Comparison of ENCODE assay signal across 8 cellular contexts in genomic region chr2:24792542-24792873, GRCh38. TPM values are rescaled to one million over a fixed set of nuclear protein-coding genes. Genes with fewer than 3 reads are reported as not detected.
A peak's percentile ranks its signal among the peaks of the same experiment; 100 is the strongest.
DNase-seq lines count a peak whose midpoint lies in the region; ATAC-seq and TF ChIP-seq lines count a peak whose summit lies in the region.

No MANE protein-coding gene starts in this region.

- H3K9me3 ChIP-seq in BE2C, result no peaks in the 10 kb centered on the region
- H3K9me3 ChIP-seq in naive thymus-derived CD4-positive, alpha-beta T cell (ENCODE audit: control insufficient read depth in 2 of 3, low read length in 3 of 3), result no peaks in the 10 kb centered on the region

- H3K9me3 Mint-ChIP-seq in IgD-negative memory B cell (no peaks in the 10 kb centered on the region), chondrocyte (ENCODE audit: low read depth) (no peaks in the 10 kb centered on the region)
- peaks cover 0 to 4% (median 0%) of the 10 kb centered on the region in 11 donors for H3K9me3 Mint-ChIP-seq in naive thymus-derived CD4-positive, alpha-beta T cell

- TF ChIP-seq CTCF in BE2C (IDR thresholded peaks at IDR 0.05; ENCODE audit: low read depth, low read length) (no peak), chondrocyte (IDR thresholded peaks at IDR 0.05) (no peak)

- H3K36me3 Mint-ChIP-seq in IgD-negative memory B cell (peaks cover 2% of the 10 kb centered on the region), chondrocyte (ENCODE audit: low read depth) (peaks cover 8% of the 10 kb centered on the region)
- peaks cover 0 to 27% (median 10%) of the 10 kb centered on the region in 5 donors for H3K36me3 Mint-ChIP-seq in naive thymus-derived CD4-positive, alpha-beta T cell

- H3K4me1 ChIP-seq in BE2C, result no peaks in the 10 kb centered on the region
- H3K4me1 ChIP-seq in naive thymus-derived CD4-positive, alpha-beta T cell (ENCODE audit: control insufficient read depth in 2 of 2, insufficient read depth in 2 of 2, low read length in 2 of 2), result peaks cover 6 to 10% of the 10 kb centered on the region in 2 donors

- H3K27me3 Mint-ChIP-seq in IgD-negative memory B cell (no peaks in the 10 kb centered on the region), chondrocyte (ENCODE audit: low read depth) (no peaks in the 10 kb centered on the region)
- no peaks in the 10 kb centered on the region for H3K27me3 Mint-ChIP-seq in naive thymus-derived CD4-positive, alpha-beta T cell

- no peaks in the 10 kb centered on the region for H3K27me3 ChIP-seq in BE2C
- H3K27me3 ChIP-seq in naive thymus-derived CD4-positive, alpha-beta T cell (ENCODE audit: control insufficient read depth in 2 of 2, insufficient read depth in 2 of 2, low read length in 2 of 2), result no peaks in the 10 kb centered on the region

- CTCF ChIA-PET in naive thymus-derived CD4-positive, alpha-beta T cell (lab: Charles Lee), result interaction anchor here (1.7 kb wide), 1 partner anchor 35 kb away, joined by 4 read pairs; no protein-coding TSS in a partner anchor

- H3K4me3 ChIP-seq in BE2C (ENCODE audit: low read depth, low read length), result peak overlapping the region; percentile 83
- peak overlapping the region; percentile 97 for H3K4me3 ChIP-seq in naive thymus-derived CD4-positive, alpha-beta T cell (ENCODE audit: low read length)

- H3K4me1 Mint-ChIP-seq in IgD-negative memory B cell (peaks cover 16 to 19% (median 16%) of the 10 kb centered on the region in 3 donors), chondrocyte (ENCODE audit: low read depth) (peaks cover 26% of the 10 kb centered on the region)
- peaks cover 5 to 47% (median 20%) of the 10 kb centered on the region in 7 donors for H3K4me1 Mint-ChIP-seq in naive thymus-derived CD4-positive, alpha-beta T cell

- POLR2A ChIA-PET in naive thymus-derived CD4-positive, alpha-beta T cell (lab: Charles Lee), result interaction anchor here (0.8 to 1.8 kb wide), 11 partner anchors 9 to 852 kb away, joined by 3 to 7 read pairs (median 4); partner anchors contain the start of genes ITSN2, NCOA1, SF3B6 and UBXN2A

- peak overlapping the region; percentile 96 for H3K27ac ChIP-seq in naive thymus-derived CD4-positive, alpha-beta T cell (ENCODE audit: low read depth, low read length)

- peaks cover 24% of the 10 kb centered on the region for H3K36me3 ChIP-seq in BE2C
- H3K36me3 ChIP-seq in naive thymus-derived CD4-positive, alpha-beta T cell (ENCODE audit: control insufficient read depth in 2 of 3, insufficient read depth in 3 of 3, low read length in 3 of 3), result peaks cover 0 to 5% (median 0%) of the 10 kb centered on the region in 3 experiments

- intact Hi-C loops in naive thymus-derived CD4-positive, alpha-beta T cell (cut with micrococcal nuclease), result loop anchor here (1.0 to 10.0 kb wide), 7 partner anchors 35 to 1086 kb away; partner anchors contain the start of genes ADCY3 (in 2 of the 2), ASXL2 (in 2 of the 2), DTNB (in 1 of the 2) and EFR3B (in 1 of the 2)

- H3K27ac Mint-ChIP-seq in IgD-negative memory B cell, result peak overlapping the region; percentile 99 to 100 (median 99)
- H3K27ac Mint-ChIP-seq in chondrocyte (ENCODE audit: unreplicated experiment), result peak overlapping the region; percentile 99
- H3K27ac Mint-ChIP-seq in naive thymus-derived CD4-positive, alpha-beta T cell, result peak overlapping the region; percentile 99 to 100 (median 99)

- ATAC-seq in naive thymus-derived CD4-positive, alpha-beta T cell, result no peak

- DNase-seq in BE2C (no peak), chondrocyte (ENCODE audit: low spot score) (no peak), COR-L47 (lab: John Stamatoyannopoulos, UW) (no peak), NCI-H524 (lab: John Stamatoyannopoulos, UW) (no peak), NCI-H187 treated with DMSO at 0.1 percent for 48 hours (lab: John Stamatoyannopoulos, UW) (no peak)
- no peak for DNase-seq in naive thymus-derived CD4-positive, alpha-beta T cell
- DNase-seq in central memory CD4-positive, alpha-beta T cell, result no peak

- H3K4me3 Mint-ChIP-seq in IgD-negative memory B cell, result peak overlapping the region; percentile 97 to 100 (median 100)
- peak overlapping the region; percentile 97 for H3K4me3 Mint-ChIP-seq in chondrocyte (ENCODE audit: unreplicated experiment)
- H3K4me3 Mint-ChIP-seq in naive thymus-derived CD4-positive, alpha-beta T cell, result peak overlapping the region; percentile 95 to 100 (median 98)

RNA-seq across cellular contexts. Expression of gene PTRHD1, which starts 0.7 kb away (rescaled TPM):
- polyA plus RNA-seq in BE2C (2012; ENCODE audit: insufficient read depth, insufficient read length, low read depth), result 25.1 TPM
- 69.9 TPM for polyA plus RNA-seq in IgD-negative memory B cell
- 31.0 to 32.5 TPM (median 32.0 TPM) in 3 replicates for total RNA-seq in chondrocyte
- 10 to 100 TPM; 14.3 to 31.5 (median 17.1) TPM for total RNA-seq in naive thymus-derived CD4-positive, alpha-beta T cell
- 10 to 100 TPM; 25.0 to 40.8 TPM for polyA plus RNA-seq in naive thymus-derived CD4-positive, alpha-beta T cell

RNA-seq across cellular contexts. Expression of gene CENPO, which starts 0.7 kb away (rescaled TPM):
- 11.8 TPM for polyA plus RNA-seq in BE2C (2012; ENCODE audit: insufficient read depth, insufficient read length, low read depth)
- polyA plus RNA-seq in IgD-negative memory B cell, result 2.6 TPM
- 10.6 to 17.8 TPM (median 10.9 TPM) in 3 replicates for total RNA-seq in chondrocyte
- total RNA-seq in naive thymus-derived CD4-positive, alpha-beta T cell, result 10 to 100 TPM in 1 of 5 experiments, 1 to 10 TPM in 4; 3.6 to 36.6 (median 6.0) TPM
- polyA plus RNA-seq in naive thymus-derived CD4-positive, alpha-beta T cell, result 1 to 10 TPM; 1.8 to 3.8 TPM
